26 cellular contexts compared by ENCODE assay signal in the genomic region with DNA sequence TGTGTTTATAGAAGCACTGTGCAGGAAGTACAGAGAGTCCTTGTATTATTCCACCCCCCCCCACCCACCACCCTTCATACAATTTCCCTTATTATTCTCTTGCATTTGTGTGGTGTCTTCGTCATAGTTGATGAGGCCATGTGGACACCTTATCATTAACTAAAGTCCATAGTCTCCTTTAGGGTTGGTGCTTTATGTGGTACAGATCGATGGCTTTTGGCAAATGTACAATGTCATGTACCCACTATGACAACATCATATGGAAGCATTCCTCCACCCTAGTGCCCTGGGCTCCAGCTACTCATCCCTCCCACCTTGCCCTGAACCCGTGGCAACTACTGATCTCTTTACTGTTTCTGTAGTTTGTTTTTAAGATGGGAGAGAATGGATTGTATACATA.
A peak's percentile ranks its signal among the peaks of the same experiment; 100 is the strongest.
DNase-seq lines count a peak whose midpoint lies in the region; ATAC-seq, FAIRE-seq and TF ChIP-seq lines count a peak whose summit lies in the region.
"Had no signal": no experiment of that assay in that cellular context is flagged by ENCODE, and none has a peak within 500 bp of the region (broad histone marks: within the 10 kb centered on the region; RNA-seq: fewer than 3 reads in every experiment).

No MANE protein-coding gene starts in this region.

- peaks cover 72% of the 10 kb centered on the region for H3K27me3 Mint-ChIP-seq in neural crest cell (ENCODE audit: low read depth)

- H2AFZ ChIP-seq in HepG2 (ENCODE audit: low read length) = no peak overlapping the region
- H2AFZ ChIP-seq: GM23248 had no signal

- in situ Hi-C loops in HepG2 (cut with HindIII; ENCODE audit: extremely low pct_ligation_motif_present, low pct_unique_long_range_greater_than_20kb) = no loop called here

- no peaks in the 10 kb centered on the region for H3K9me3 ChIP-seq in HepG2 (ENCODE audit: low read length)
- H3K9me3 ChIP-seq in right lobe of liver = no peaks in the 10 kb centered on the region
- no peaks in the 10 kb centered on the region for H3K9me3 ChIP-seq in small intestine (ENCODE audit: control insufficient read depth, low read depth)
- H3K9me3 ChIP-seq: Caco-2 had no signal

- POLR2A ChIA-PET in HepG2 (lab: Yijun Ruan, JAX) = no interaction called here

- no peak overlapping the region for H3K9ac ChIP-seq in HepG2 (ENCODE audit: insufficient read depth, low read depth, low read length)
- H3K9ac ChIP-seq: BLaER1, GM23248 had no signal

- peaks cover 29% of the 10 kb centered on the region for H3K4me1 Mint-ChIP-seq in neural crest cell
- H3K4me1 Mint-ChIP-seq: B cell; CD4-positive, CD25-positive, alpha-beta regulatory T cell had no signal

- no peaks in the 10 kb centered on the region for H3K36me3 Mint-ChIP-seq in neural crest cell (ENCODE audit: low read depth)
- H3K36me3 Mint-ChIP-seq: CD4-positive, CD25-positive, alpha-beta regulatory T cell; CD8-positive, alpha-beta T cell had no signal

- no peak for TF ChIP-seq CTCF in HepG2 (CRISPR knock-in tag; IDR thresholded peaks at IDR 0.05)
- TF ChIP-seq CTCF in right lobe of liver (IDR thresholded peaks at IDR 0.05) = no peak
- no peak for TF ChIP-seq CTCF in neural crest cell (conservative IDR thresholded peaks at IDR 0.05)
- no peak for TF ChIP-seq CTCF in D721Med (IDR thresholded peaks at IDR 0.05; ENCODE audit: insufficient read depth, missing control alignments)

- H3K27me3 ChIP-seq in HepG2 (ENCODE audit: control insufficient read depth in 1 of 2, insufficient read depth in 2 of 2, low read length in 2 of 2) = peaks cover 8 to 72% of the 10 kb centered on the region in 2 experiments
- no peaks in the 10 kb centered on the region for H3K27me3 ChIP-seq in right lobe of liver
- H3K27me3 ChIP-seq in small intestine (ENCODE audit: control insufficient read depth in 2 of 2, insufficient read depth in 2 of 2, low read length in 2 of 2) = no peaks in the 10 kb centered on the region
- H3K27me3 ChIP-seq: BLaER1 had no signal

- H3K27ac Mint-ChIP-seq in neural crest cell (ENCODE audit: unreplicated experiment) = no peak overlapping the region
- H3K27ac Mint-ChIP-seq: B cell; CD4-positive, CD25-positive, alpha-beta regulatory T cell; CD8-positive, alpha-beta T cell had no signal

- BruUV-seq in HepG2 (replicated peaks; lab: Mats Ljungman, UMichigan) = no TSS peak

- no peak overlapping the region for H3K4me3 ChIP-seq in HepG2 (replicated peaks in 1 of 3; ENCODE audit: insufficient read depth in 1 of 3, low read depth in 2 of 3, low read length in 3 of 3)
- no peak overlapping the region for H3K4me3 ChIP-seq in right lobe of liver
- no peak overlapping the region for H3K4me3 ChIP-seq in small intestine (ENCODE audit: low read depth in 1 of 2, low read length in 2 of 2)
- H3K4me3 ChIP-seq: BLaER1, GM23248 had no signal

- no peaks in the 10 kb centered on the region for H4K20me1 ChIP-seq in HepG2 (ENCODE audit: insufficient read depth, low read length)
- H4K20me1 ChIP-seq: BLaER1 had no signal

- WGBS in HepG2 (ENCODE audit: low lambda C conversion rate) = 2% methylated on average over 3 of the region's 3 CpGs
- 56% methylated on average over 3 of the region's 3 CpGs for WGBS in right lobe of liver (ENCODE audit: insufficient coverage, low coverage, low lambda C conversion rate, missing lambda C conversion rate)
- 15 to 58% (median 31%) methylated on average over 3 of the region's 3 CpGs for WGBS in small intestine, 3 donors

- H3K4me3 Mint-ChIP-seq in neural crest cell = peak overlapping the region; percentile 4
- H3K4me3 Mint-ChIP-seq: B cell; CD4-positive, CD25-positive, alpha-beta regulatory T cell; CD8-positive, alpha-beta T cell had no signal

- peaks cover 21% of the 10 kb centered on the region for H3K4me1 ChIP-seq in HepG2 (ENCODE audit: insufficient read depth, low read length)
- H3K4me1 ChIP-seq in right lobe of liver = no peaks in the 10 kb centered on the region
- H3K4me1 ChIP-seq in small intestine (ENCODE audit: control insufficient read depth in 2 of 2, insufficient read depth in 1 of 2, low read depth in 1 of 2, low read length in 1 of 2) = peaks cover 0 to 2% of the 10 kb centered on the region in 2 donors
- H3K4me1 ChIP-seq: Caco-2 had no signal

- H3K27ac ChIP-seq in HepG2 (ENCODE audit: extremely low read length, insufficient read depth, low read length) (no peak overlapping the region), right lobe of liver (no peak overlapping the region), small intestine (ENCODE audit: low read depth in 1 of 2, low read length in 1 of 2) (no peak overlapping the region)
- H3K27ac ChIP-seq: 22Rv1, BLaER1, C4-2B, GM23248 had no signal

- H3K79me2 ChIP-seq in HepG2 (ENCODE audit: insufficient read depth, low read length) = no peaks in the 10 kb centered on the region

- no peak for ATAC-seq in HepG2
- ATAC-seq in right lobe of liver = no peak
- no peak for ATAC-seq in GM18867 (IDR thresholded peaks at IDR 0.05; ENCODE audit: unreplicated experiment)
- ATAC-seq: CD8-positive, alpha-beta T cell had no signal

- no peak overlapping the region for H3K4me2 ChIP-seq in HepG2 (ENCODE audit: low read depth, low read length)
- H3K4me2 ChIP-seq: BLaER1 had no signal

- 0 out of 4 replicates have a peak, but pooled peaks of 1 of the 2 experiments have one; percentile 12 for TF ChIP-seq EP300 in HepG2 (IDR thresholded peaks at IDR 0.05; ENCODE audit: low read depth in 2 of 2, low read length in 2 of 2)
- TF ChIP-seq EP300 in HepG2 (CRISPR knock-in tag; IDR thresholded peaks at IDR 0.05; ENCODE audit: borderline replicate concordance) = no peak

- TF ChIP-seq POLR2A in HepG2 (IDR thresholded peaks at IDR 0.05; ENCODE audit: insufficient read depth in 1 of 2, low read depth in 2 of 2, low read length in 2 of 2) (no peak), right lobe of liver (IDR thresholded peaks at IDR 0.05) (no peak)

- no peaks in the 10 kb centered on the region for H3K9me3 Mint-ChIP-seq in neural crest cell
- H3K9me3 Mint-ChIP-seq: CD8-positive, alpha-beta T cell had no signal

- TF ChIP-seq RAD21 in HepG2 (CRISPR knock-in tag; IDR thresholded peaks at IDR 0.05) = no peak

- CTCF ChIA-PET in HepG2 (lab: Yijun Ruan, JAX; ENCODE audit: low intra/inter-chr PET ratio, low total read pairs) = no interaction called here

- DNase-seq in HepG2 (ENCODE audit: low spot score) (no peak), right lobe of liver (no peak), mucosa of gallbladder (ENCODE audit: low spot score) (peak; percentile 81), neural crest cell (ENCODE audit: low read depth, low spot score) (no peak), small intestine (peak; percentile 67), amygdala (lab: John Stamatoyannopoulos, UW) (no peak), D721Med (ENCODE audit: insufficient read length, low spot score) (no peak)
- DNase-seq: Caco-2; CD4-positive, CD25-positive, alpha-beta regulatory T cell; CD8-positive, alpha-beta T cell; DMS 273 treated with DMSO at 0.1 percent for 48 hours; DMS79; EL; GDM1; GM23248; H7; HCEC 1CT had no signal

- intact Hi-C loops in HepG2 (cut with micrococcal nuclease; ENCODE audit: unreplicated experiment) = no loop called here
- intact Hi-C loops in right lobe of liver (cut with DNase I) = no loop called here

- FAIRE-seq in HepG2 (lab: Jason Lieb, UNC) (no peak), small intestine (lab: Jason Lieb, UNC) (no peak), D721Med (lab: Jason Lieb, UNC) (no peak)
- FAIRE-seq: A204.1, GM12891, GM19239, H1 had no signal

- H3K36me3 ChIP-seq in HepG2 (replicated peaks in 1 of 2; ENCODE audit: control insufficient read depth in 1 of 2, insufficient read depth in 2 of 2, low read length in 2 of 2) (no peaks in the 10 kb centered on the region), right lobe of liver (no peaks in the 10 kb centered on the region), small intestine (ENCODE audit: control insufficient read depth in 2 of 2, insufficient read depth in 2 of 2, low read length in 2 of 2) (no peaks in the 10 kb centered on the region)
- H3K36me3 ChIP-seq: BLaER1 had no signal

TF ChIP-seq in HepG2, 621 proteins besides CTCF, POLR2A, EP300 and RAD21:
- TF ChIP-seq ZNF724P (CRISPR knock-in tag; IDR thresholded peaks at IDR 0.05; ENCODE audit: borderline replicate concordance) = no peak
- TF ChIP-seq ZBTB21 (CRISPR knock-in tag; IDR thresholded peaks at IDR 0.05) = peak; percentile 58; the same call in 1 of the 2 replicates
- no peak for TF ChIP-seq ZNF703 (CRISPR knock-in tag; IDR thresholded peaks at IDR 0.05; ENCODE audit: borderline replicate concordance)

Comparison
In these comparisons a context has a peak if more than half of its experiments do, and no peak if none do; other contexts are left out.
1. DNase-seq: peak in mucosa of gallbladder (single experiment) and small intestine (single experiment); none in HepG2 (single experiment), right lobe of liver (0 of 3), neural crest cell (single experiment), amygdala (0 of 56) and D721Med (single experiment).